8 cellular contexts compared by ENCODE assay signal in genomic region chr15:62164500-62165028, GRCh38. TPM values are rescaled to one million over a fixed set of nuclear protein-coding genes. Genes with fewer than 3 reads are reported as not detected.
A peak's percentile ranks its signal among the peaks of the same experiment; 100 is the strongest.
DNase-seq lines count a peak whose midpoint lies in the region; ATAC-seq and TF ChIP-seq lines count a peak whose summit lies in the region.

No MANE protein-coding gene starts in this region.

- DNase-seq in Daoy (ENCODE audit: low read depth) (peak; percentile 22), SK-N-MC (ENCODE audit: low read depth, low spot score) (no peak), fibroblast of lung (ENCODE audit: low read depth in 2 of 2) (peak in 1 of 2 donors; percentile 4), ovary (no peak), substantia nigra (lab: John Stamatoyannopoulos, UW) (no peak), medulla oblongata (ENCODE audit: extremely low spot score) (no peak)

- peaks cover 33% of the 10 kb centered on the region for H3K27me3 ChIP-seq in fibroblast of lung (ENCODE audit: control insufficient read depth, insufficient read depth, low read length)
- no peaks in the 10 kb centered on the region for H3K27me3 ChIP-seq in ovary

- H3K4me2 ChIP-seq in fibroblast of lung (ENCODE audit: extremely low read depth, insufficient read depth, low read length), result peak overlapping the region; percentile 25

- ATAC-seq in GM21619 (IDR thresholded peaks at IDR 0.05; ENCODE audit: unreplicated experiment) (no peak), GM21381 (IDR thresholded peaks at IDR 0.05; ENCODE audit: unreplicated experiment) (no peak)

- H3K4me3 ChIP-seq in SK-N-MC (peak overlapping the region; percentile 74), fibroblast of lung (replicated peaks in 1 of 4; ENCODE audit: control extremely low read depth in 1 of 4, insufficient read depth in 1 of 4, low read depth in 3 of 4, low read length in 4 of 4) (no peak overlapping the region), ovary (peak overlapping the region; percentile 19)

- H3K27ac ChIP-seq in SK-N-MC (no peak overlapping the region), fibroblast of lung (ENCODE audit: insufficient read depth, low read length) (no peak overlapping the region), ovary (no peak overlapping the region), substantia nigra (ENCODE audit: low read depth, low read length, poor library complexity, severe bottlenecking) (no peak overlapping the region)

- no peak overlapping the region for H2AFZ ChIP-seq in fibroblast of lung (ENCODE audit: low read length)

- H3K4me1 ChIP-seq in fibroblast of lung (ENCODE audit: control insufficient read depth, extremely low read depth, insufficient read depth, low read length) (no peaks in the 10 kb centered on the region), ovary (ENCODE audit: insufficient read depth) (peaks cover 4% of the 10 kb centered on the region)

- TF ChIP-seq CTCF in fibroblast of lung (conservative IDR thresholded peaks at IDR 0.05 in 1 of 2, IDR thresholded peaks at IDR 0.05 in 1 of 2; ENCODE audit: low read depth in 1 of 2, low read length in 2 of 2) (no peak), ovary (IDR thresholded peaks at IDR 0.05) (no peak)

- WGBS in ovary, 3 donors, result 1% methylated on average over 21 to 76 of the region's 76 CpGs

- no peaks in the 10 kb centered on the region for H3K79me2 ChIP-seq in fibroblast of lung (ENCODE audit: control insufficient read depth, insufficient read depth, low read length)

- TF ChIP-seq POLR2A in ovary (IDR thresholded peaks at IDR 0.05), result no peak

- H3K9me3 ChIP-seq in SK-N-MC (ENCODE audit: low read depth, low read length) (no peaks in the 10 kb centered on the region), fibroblast of lung (ENCODE audit: control insufficient read depth, insufficient read depth, low read depth, low read length) (no peaks in the 10 kb centered on the region), ovary (no peaks in the 10 kb centered on the region)

- intact Hi-C loops in ovary (cut with DNase I), result no loop called here

- no peaks in the 10 kb centered on the region for H4K20me1 ChIP-seq in fibroblast of lung (ENCODE audit: control insufficient read depth, extremely low read depth, insufficient read depth, low read length)

- no peaks in the 10 kb centered on the region for H3K36me3 ChIP-seq in SK-N-MC (ENCODE audit: insufficient read depth, low read length)
- no peaks in the 10 kb centered on the region for H3K36me3 ChIP-seq in fibroblast of lung (ENCODE audit: control insufficient read depth, insufficient read depth, low read length)
- H3K36me3 ChIP-seq in ovary, result no peaks in the 10 kb centered on the region

- TF ChIP-seq EP300 in ovary (IDR thresholded peaks at IDR 0.05), result no peak

- H3K9ac ChIP-seq in SK-N-MC (ENCODE audit: insufficient read length) (no peak overlapping the region), fibroblast of lung (ENCODE audit: insufficient read depth, low read length) (no peak overlapping the region)

RNA-seq across cellular contexts. Expression of gene C2CD4B, which starts 0.5 kb away (rescaled TPM):
- not detected in 2 replicates for total RNA-seq in Daoy (2014; rRNA removed; shearing (Covaris generic))
- not detected in 2 replicates for total RNA-seq in fibroblast of lung
- polyA plus RNA-seq in fibroblast of lung, result not detected in 2 replicates
- polyA plus RNA-seq in fibroblast of lung (2012), result not detected in 2 replicates
- polyA minus RNA-seq in fibroblast of lung (ENCODE audit: low replicate concordance), result not detected in 2 replicates
- total RNA-seq in ovary, result 1 to 10 TPM in 4 of 7 donors, under 1 TPM in 2, not detected in 1; 0.92 to 7.1 (median 2.6) TPM
- polyA plus RNA-seq in ovary, result under 1 TPM; 0.23 to 0.44 TPM

Comparison
In these comparisons a context has a peak if more than half of its experiments do, and no peak if none do; other contexts are left out.
1. H3K4me3 ChIP-seq: peak in SK-N-MC (single experiment) and ovary (single experiment); none in fibroblast of lung (0 of 4).